Comparison of ENCODE assay signal across 8 cellular contexts in the genomic region with DNA sequence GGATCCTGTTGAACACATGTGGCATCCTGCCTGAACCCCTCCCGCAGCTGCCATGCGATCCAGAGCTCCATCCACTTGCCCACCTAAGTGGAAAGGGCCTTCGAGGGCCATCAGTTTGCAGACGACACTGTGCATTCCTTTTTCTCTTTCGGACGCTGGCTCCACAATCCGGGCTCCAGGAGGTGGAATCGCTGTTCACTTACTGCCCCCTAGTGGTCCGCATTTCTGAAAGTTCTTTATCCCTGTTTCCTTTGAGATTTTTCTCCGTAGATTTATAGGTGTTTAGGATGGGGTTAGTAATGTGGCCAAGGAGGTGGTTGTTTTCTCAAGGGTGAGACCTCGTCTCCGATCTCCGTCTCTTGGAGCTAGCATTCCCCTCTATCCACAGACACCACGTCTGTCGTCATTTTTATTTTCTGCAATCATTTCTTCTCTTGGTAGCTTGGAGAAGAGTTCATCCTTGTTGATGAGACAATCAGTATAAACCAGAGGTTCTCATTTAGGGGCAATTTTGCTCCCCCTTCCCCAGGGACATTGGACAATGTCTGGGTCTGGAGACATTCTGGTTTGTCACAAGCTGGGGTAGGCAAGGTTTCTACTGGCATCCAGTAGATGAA.
A peak's percentile ranks its signal among the peaks of the same experiment; 100 is the strongest.
DNase-seq lines count a peak whose midpoint lies in the region; ATAC-seq and TF ChIP-seq lines count a peak whose summit lies in the region.

No MANE protein-coding gene starts in this region.

- no peaks in the 10 kb centered on the region for H3K36me3 Mint-ChIP-seq in CD14-positive monocyte
- no peaks in the 10 kb centered on the region for H3K36me3 Mint-ChIP-seq in activated naive CD8-positive, alpha-beta T cell

- no peak overlapping the region for H3K27ac Mint-ChIP-seq in CD14-positive monocyte
- no peak overlapping the region for H3K27ac Mint-ChIP-seq in activated naive CD8-positive, alpha-beta T cell

- peak; percentile 60 for TF ChIP-seq CTCF in CD14-positive monocyte (IDR thresholded peaks at IDR 0.05)

- intact Hi-C loops in CD14-positive monocyte (cut with micrococcal nuclease) = loop anchor here in 1 of 2 donors (10.0 kb wide), 1 partner anchor 1364 kb away; no protein-coding TSS in a partner anchor

- H3K4me3 Mint-ChIP-seq in CD14-positive monocyte = no peak overlapping the region
- H3K4me3 Mint-ChIP-seq in activated naive CD8-positive, alpha-beta T cell = peak overlapping the region; percentile 76

- DNase-seq in CD14-positive monocyte (ENCODE audit: low spot score) (no peak), NOMO-1 treated with dmso at 0.1 percent for 144 hours (lab: John Stamatoyannopoulos, UW; ENCODE audit: unreplicated experiment) (peak; percentile 1), glomerular visceral epithelial cell (ENCODE audit: extremely low spot score) (peak; percentile 54), pons (ENCODE audit: low spot score) (peak; percentile 66), GDM1 (lab: John Stamatoyannopoulos, UW) (no peak)

- peak; percentile 50 for ATAC-seq in GM19351 (IDR thresholded peaks at IDR 0.05; ENCODE audit: unreplicated experiment)
- no peak for ATAC-seq in GM19324 (IDR thresholded peaks at IDR 0.05; ENCODE audit: low FRiP score, unreplicated experiment)

- H3K9me3 Mint-ChIP-seq in CD14-positive monocyte = peaks cover 0 to 4% (median 0%) of the 10 kb centered on the region in 7 donors
- no peaks in the 10 kb centered on the region for H3K9me3 Mint-ChIP-seq in activated naive CD8-positive, alpha-beta T cell (ENCODE audit: low read depth)

- H3K4me1 Mint-ChIP-seq in CD14-positive monocyte = peaks cover 2% of the 10 kb centered on the region
- peaks cover 12% of the 10 kb centered on the region for H3K4me1 Mint-ChIP-seq in activated naive CD8-positive, alpha-beta T cell (ENCODE audit: low read depth)

- H3K27me3 Mint-ChIP-seq in CD14-positive monocyte (ENCODE audit: low read depth in 3 of 3) = peaks cover 5 to 13% (median 8%) of the 10 kb centered on the region in 3 donors
- H3K27me3 Mint-ChIP-seq in activated naive CD8-positive, alpha-beta T cell = peaks cover 1% of the 10 kb centered on the region

Comparison
In these comparisons a context has a peak if more than half of its experiments do, and no peak if none do; other contexts are left out.
1. DNase-seq: peak in NOMO-1 treated with dmso at 0.1 percent for 144 hours (single experiment), glomerular visceral epithelial cell (single experiment) and pons (single experiment); none in CD14-positive monocyte (single experiment) and GDM1 (single experiment).